In the genomic region with DNA sequence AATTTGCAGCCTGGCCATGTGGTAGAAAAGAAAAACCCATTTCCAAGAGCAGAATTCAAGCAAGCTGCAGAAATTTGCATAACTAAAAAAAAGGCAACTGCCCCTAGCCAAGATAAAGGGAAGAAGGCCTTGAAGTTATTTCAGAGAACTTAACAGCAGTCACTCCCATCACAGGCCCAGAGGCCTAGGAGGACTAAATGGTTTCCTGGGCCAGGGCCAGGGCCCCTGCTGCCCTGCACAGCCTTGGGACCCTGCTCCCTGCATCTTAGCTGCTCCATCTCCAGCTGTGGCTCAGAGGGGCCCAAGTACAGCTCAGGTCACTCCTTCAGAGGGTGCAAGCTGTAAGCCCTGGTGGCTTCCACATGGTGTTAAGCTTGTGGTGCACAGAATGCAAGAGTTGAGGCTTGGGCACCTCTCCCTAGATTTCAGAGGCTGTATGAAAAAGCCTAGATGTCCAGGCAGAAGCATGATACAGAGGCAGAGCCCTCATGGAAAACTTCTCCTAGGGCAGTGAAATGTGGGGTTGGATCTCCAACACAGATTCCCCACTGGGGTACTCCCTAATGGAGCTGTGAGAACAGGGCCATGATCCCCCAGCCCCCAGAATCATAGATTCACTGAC, we compare ENCODE assay signal across 18 cellular contexts. TPM values are rescaled to one million over a fixed set of nuclear protein-coding genes. Genes with fewer than 3 reads are reported as not detected.
"Had no signal": no experiment of that assay in that cellular context is flagged by ENCODE, and none has a peak within 500 bp of the region (broad histone marks: within the 10 kb centered on the region; RNA-seq: fewer than 3 reads in every experiment).

No MANE protein-coding gene starts in this region.

- H3K27ac ChIP-seq: brain microvascular endothelial cell, cardiac muscle cell, PC-9 had no signal

- H3K27me3 Mint-ChIP-seq: activated CD4-positive, alpha-beta memory T cell treated with anti-CD3 and anti-CD28 coated beads, Interleukin-2, amount 10 ng/mL, durations not matched to agents 7 days and 5 days had no signal

- H3K27ac Mint-ChIP-seq: activated CD4-positive, alpha-beta memory T cell treated with anti-CD3 and anti-CD28 coated beads, Interleukin-2, amount 10 ng/mL, durations not matched to agents 7 days and 5 days; activated naive CD4-positive, alpha-beta T cell treated with anti-CD3 and anti-CD28 coated beads, Interleukin-2, amount 50 U/mL, for 72 hours; T-helper 1 cell treated with Interleukin-12 subunit alpha and Interleukin-12 subunit beta and Interleukin-4 antibody, amounts not matched to agents 30 μg/mL and 1 μg/mL, for 36 hours; WTC11 had no signal

- H2AFZ ChIP-seq: PC-9 had no signal

- ATAC-seq: activated naive CD4-positive, alpha-beta T cell treated with anti-CD3 and anti-CD28 coated beads, Interleukin-2, amount 50 U/mL, for 72 hours; WTC11 had no signal

- H3K4me3 Mint-ChIP-seq: activated CD4-positive, alpha-beta memory T cell treated with anti-CD3 and anti-CD28 coated beads, Interleukin-2, amount 10 ng/mL, durations not matched to agents 7 days and 5 days; T-helper 1 cell treated with Interleukin-12 subunit alpha and Interleukin-12 subunit beta and Interleukin-4 antibody, amounts not matched to agents 30 μg/mL and 1 μg/mL, for 36 hours; WTC11 had no signal

- H3K9me3 Mint-ChIP-seq: activated CD4-positive, alpha-beta memory T cell treated with anti-CD3 and anti-CD28 coated beads, Interleukin-2, amount 10 ng/mL, durations not matched to agents 7 days and 5 days; activated naive CD4-positive, alpha-beta T cell treated with anti-CD3 and anti-CD28 coated beads, Interleukin-2, amount 50 U/mL, for 72 hours; T-helper 1 cell treated with Interleukin-12 subunit alpha and Interleukin-12 subunit beta and Interleukin-4 antibody, amounts not matched to agents 30 μg/mL and 1 μg/mL, for 36 hours had no signal

- H3K4me3 ChIP-seq: cardiac muscle cell, PC-9 had no signal

- H3K36me3 ChIP-seq: brain microvascular endothelial cell, cardiac muscle cell had no signal

- DNase-seq: activated CD4-positive, alpha-beta memory T cell treated with anti-CD3 and anti-CD28 coated beads, Interleukin-2, amount 10 ng/mL, durations not matched to agents 7 days and 5 days; activated CD4-positive, alpha-beta T cell treated with anti-CD3 and anti-CD28 coated beads, Interleukin-2, amount 50 U/mL, for 1 hour; activated CD8-positive, alpha-beta memory T cell treated with anti-CD3 and anti-CD28 coated beads, Interleukin-2, amount 50 U/mL, for 48 hours; activated T-cell treated with anti-CD3 and anti-CD28 coated beads, Interleukin-2, amount 50 U/mL, for 1 hour; brain microvascular endothelial cell; NCI-H1092 treated with DMSO at 0.1 percent for 48 hours; NCI-H1417 treated with DMSO at 0.1 percent for 48 hours; NCI-H1694; NCI-H2029; NCI-H524; PC-9; SHP77 treated with DMSO at 0.1 percent for 48 hours had no signal

- H3K4me2 ChIP-seq: PC-9 had no signal

- H3K4me1 Mint-ChIP-seq: WTC11 had no signal

- H3K27me3 ChIP-seq: brain microvascular endothelial cell had no signal

RNA-seq across cellular contexts. Expression of a gene that starts 6.7 kb away (rescaled TPM):
- total RNA-seq: SK-MEL-5 had no signal

RNA-seq across cellular contexts. Expression of a gene that starts 41.5 kb away (rescaled TPM):
- total RNA-seq: activated CD4-positive, alpha-beta memory T cell treated with anti-CD3 and anti-CD28 coated beads, Interleukin-2, amount 10 ng/mL, durations not matched to agents 7 days and 5 days; activated naive CD4-positive, alpha-beta T cell treated with anti-CD3 and anti-CD28 coated beads, Interleukin-2, amount 50 U/mL, for 72 hours; cardiac muscle cell; M059J; PC-9; SK-MEL-5 had no signal
